In the genomic region with DNA sequence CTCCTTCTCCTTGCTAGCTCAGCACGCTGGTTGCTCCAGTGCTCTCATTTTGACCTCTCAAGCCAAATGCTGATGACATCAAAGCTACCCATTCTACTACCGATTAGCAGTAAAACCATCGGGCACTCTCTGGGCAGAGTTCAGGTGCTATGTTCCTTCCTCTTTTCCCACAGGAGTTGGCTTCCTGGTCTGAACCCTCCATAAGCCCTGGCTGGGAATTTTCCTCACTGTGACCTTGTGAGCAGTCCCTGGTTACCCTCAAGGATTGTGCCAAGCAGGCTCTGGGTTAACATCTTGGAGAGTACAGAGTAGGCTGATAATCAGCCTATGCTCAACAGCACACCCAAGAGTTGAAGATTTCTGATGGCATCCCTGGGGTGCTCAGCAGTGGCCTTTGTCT, we compare ENCODE assay signal across 23 cellular contexts.
DNase-seq lines count a peak whose midpoint lies in the region; ATAC-seq, FAIRE-seq and TF ChIP-seq lines count a peak whose summit lies in the region.
"Had no signal": no experiment of that assay in that cellular context is flagged by ENCODE, and none has a peak within 500 bp of the region (broad histone marks: within the 10 kb centered on the region; RNA-seq: fewer than 3 reads in every experiment).

No MANE protein-coding gene starts in this region.

- no peaks in the 10 kb centered on the region for H3K4me1 ChIP-seq in Karpas-422 (ENCODE audit: low read length)
- peaks cover 9% of the 10 kb centered on the region for H3K4me1 ChIP-seq in body of pancreas
- no peaks in the 10 kb centered on the region for H3K4me1 ChIP-seq in pancreas
- H3K4me1 ChIP-seq: A549; BLaER1 treated with 17β-estradiol and CSF1 and Interleukin-3, amounts not matched to agents 10 nM and 100 nM; Caco-2 had no signal

- no peaks in the 10 kb centered on the region for H3K4me1 Mint-ChIP-seq in activated CD4-positive, alpha-beta T cell treated with anti-CD3 and anti-CD28 coated beads for 36 hours
- H3K4me1 Mint-ChIP-seq: B cell had no signal

- TF ChIP-seq POLR2A in body of pancreas (IDR thresholded peaks at IDR 0.05) (no peak), GM18505 (IDR thresholded peaks at IDR 0.05; ENCODE audit: borderline replicate concordance, extremely low read depth, insufficient read depth, insufficient read length) (no peak)

- POLR2A ChIA-PET in activated CD4-positive, alpha-beta T cell treated with anti-CD3 and anti-CD28 coated beads for 36 hours (lab: Charles Lee), result no interaction called here

- H3K9ac ChIP-seq in Karpas-422 (ENCODE audit: low read length), result no peak overlapping the region
- H3K9ac ChIP-seq: BLaER1 treated with 17β-estradiol and CSF1 and Interleukin-3, amounts not matched to agents 10 nM and 100 nM had no signal

- H3K4me3 Mint-ChIP-seq in activated CD4-positive, alpha-beta T cell treated with anti-CD3 and anti-CD28 coated beads for 36 hours, result no peak overlapping the region
- H3K4me3 Mint-ChIP-seq: B cell; CD4-positive, alpha-beta T cell; CD8-positive, alpha-beta T cell had no signal

- H3K9me2 ChIP-seq in Karpas-422 (replicated peaks; ENCODE audit: insufficient read depth, low read length), result no peaks in the 10 kb centered on the region

- H3K4me2 ChIP-seq in Karpas-422 (ENCODE audit: low read depth, low read length, poor library complexity, severe bottlenecking), result no peak overlapping the region
- H3K4me2 ChIP-seq: A549; BLaER1 treated with 17β-estradiol and CSF1 and Interleukin-3, amounts not matched to agents 10 nM and 100 nM had no signal

- no peaks in the 10 kb centered on the region for H4K20me1 ChIP-seq in Karpas-422 (ENCODE audit: insufficient read depth, low read depth, low read length)
- H4K20me1 ChIP-seq: BLaER1 treated with 17β-estradiol and CSF1 and Interleukin-3, amounts not matched to agents 10 nM and 100 nM had no signal

- H3K9me3 ChIP-seq in Karpas-422 (ENCODE audit: low read length), result no peaks in the 10 kb centered on the region
- no peaks in the 10 kb centered on the region for H3K9me3 ChIP-seq in body of pancreas
- no peaks in the 10 kb centered on the region for H3K9me3 ChIP-seq in pancreas
- H3K9me3 ChIP-seq: A549; BLaER1 treated with 17β-estradiol and CSF1 and Interleukin-3, amounts not matched to agents 10 nM and 100 nM; Caco-2 had no signal

- peak; percentile 35 for DNase-seq in Karpas-422
- peak; percentile 15 to 51 (median 40) for DNase-seq in body of pancreas
- no peak for DNase-seq in left colon
- DNase-seq in pancreas, result peak in 3 of 6 donors; percentile 28 to 38 (median 37)
- DNase-seq in activated CD4-positive, alpha-beta T cell treated with anti-CD3 and anti-CD28 coated beads for 36 hours, result no peak
- DNase-seq in HTR-8/SVneo (ENCODE audit: insufficient read length, low spot score), result no peak
- DNase-seq: AML-193; Caco-2; Calu3; CD4-positive, alpha-beta T cell; CD8-positive, alpha-beta T cell; DMS79 treated with DMSO at 0.1 percent for 48 hours; GF-D8 had no signal

- H2AFZ ChIP-seq in Karpas-422 (ENCODE audit: low read length), result no peak overlapping the region

- H3K27ac Mint-ChIP-seq in activated CD4-positive, alpha-beta T cell treated with anti-CD3 and anti-CD28 coated beads for 36 hours, result no peak overlapping the region
- H3K27ac Mint-ChIP-seq: B cell; CD4-positive, alpha-beta T cell; CD8-positive, alpha-beta T cell had no signal

- H3K9me3 Mint-ChIP-seq in activated CD4-positive, alpha-beta T cell treated with anti-CD3 and anti-CD28 coated beads for 36 hours (ENCODE audit: low read depth), result no peaks in the 10 kb centered on the region
- H3K9me3 Mint-ChIP-seq: CD8-positive, alpha-beta T cell had no signal

- no peaks in the 10 kb centered on the region for H3K36me3 Mint-ChIP-seq in activated CD4-positive, alpha-beta T cell treated with anti-CD3 and anti-CD28 coated beads for 36 hours (ENCODE audit: low read depth)
- H3K36me3 Mint-ChIP-seq: CD8-positive, alpha-beta T cell had no signal

- TF ChIP-seq CTCF in body of pancreas (IDR thresholded peaks at IDR 0.05), result no peak
- no peak for TF ChIP-seq CTCF in pancreas (IDR thresholded peaks at IDR 0.05)

- intact Hi-C loops in body of pancreas (cut with DNase I), result no loop called here
- intact Hi-C loops in left colon (cut with DNase I, micrococcal nuclease), result no loop called here
- intact Hi-C loops in pancreas (cut with DNase I), result no loop called here
- intact Hi-C loops in activated CD4-positive, alpha-beta T cell treated with anti-CD3 and anti-CD28 coated beads for 36 hours (cut with DNase I, micrococcal nuclease), result no loop called here

- FAIRE-seq in pancreas (lab: Jason Lieb, UNC) (no peak), HTR-8/SVneo (lab: Jason Lieb, UNC) (no peak)
- FAIRE-seq: A549, D721Med, G401.6, GM12891, GM18507 had no signal

- peak; percentile 35 for ATAC-seq in body of pancreas
- peak; percentile 40 for ATAC-seq in left colon
- peak; percentile 50 to 86 (median 76) for ATAC-seq in pancreas
- ATAC-seq in GM18505 (IDR thresholded peaks at IDR 0.05; ENCODE audit: unreplicated experiment), result no peak
- ATAC-seq in activated CD4-positive, alpha-beta T cell treated with anti-CD3 and anti-CD28 coated beads for 36 hours, result no peak
- ATAC-seq: A549; CD8-positive, alpha-beta T cell had no signal

- H3K79me2 ChIP-seq in Karpas-422 (ENCODE audit: low read length), result no peaks in the 10 kb centered on the region

- H3K27me3 ChIP-seq in Karpas-422 (ENCODE audit: low read length), result no peaks in the 10 kb centered on the region
- no peaks in the 10 kb centered on the region for H3K27me3 ChIP-seq in body of pancreas
- no peaks in the 10 kb centered on the region for H3K27me3 ChIP-seq in pancreas
- H3K27me3 ChIP-seq: BLaER1 treated with 17β-estradiol and CSF1 and Interleukin-3, amounts not matched to agents 10 nM and 100 nM had no signal

- CTCF ChIA-PET in activated CD4-positive, alpha-beta T cell treated with anti-CD3 and anti-CD28 coated beads for 36 hours (lab: Charles Lee), result no interaction called here

- H3K4me3 ChIP-seq in Karpas-422 (ENCODE audit: low read length) (no peak overlapping the region), body of pancreas (no peak overlapping the region), pancreas (no peak overlapping the region)
- H3K4me3 ChIP-seq: A549; BLaER1 treated with 17β-estradiol and CSF1 and Interleukin-3, amounts not matched to agents 10 nM and 100 nM had no signal

- H3K36me3 ChIP-seq in Karpas-422 (ENCODE audit: insufficient read depth, low read length) (no peaks in the 10 kb centered on the region), body of pancreas (replicated peaks in 1 of 2; ENCODE audit: insufficient read depth in 1 of 2, low read depth in 2 of 2) (no peaks in the 10 kb centered on the region), pancreas (no peaks in the 10 kb centered on the region)
- H3K36me3 ChIP-seq: BLaER1 treated with 17β-estradiol and CSF1 and Interleukin-3, amounts not matched to agents 10 nM and 100 nM had no signal

- H3K27me3 Mint-ChIP-seq in activated CD4-positive, alpha-beta T cell treated with anti-CD3 and anti-CD28 coated beads for 36 hours, result peaks cover 3% of the 10 kb centered on the region
- H3K27me3 Mint-ChIP-seq: B cell; CD4-positive, alpha-beta T cell had no signal

- no peak overlapping the region for H3K27ac ChIP-seq in Karpas-422 (ENCODE audit: low read length)
- no peak overlapping the region for H3K27ac ChIP-seq in body of pancreas
- H3K27ac ChIP-seq in pancreas, result no peak overlapping the region
- H3K27ac ChIP-seq: 22Rv1; A549; BLaER1 treated with 17β-estradiol and CSF1 and Interleukin-3, amounts not matched to agents 10 nM and 100 nM; C4-2B had no signal

- 49 to 55% methylated on average over 3 of the region's 3 CpGs for WGBS in body of pancreas, 2 donors
- 41 to 44% methylated on average over 3 of the region's 3 CpGs for WGBS in pancreas, 2 donors

Comparison
In these comparisons a context has a peak if more than half of its experiments do, and no peak if none do; other contexts are left out.
1. DNase-seq: peak in Karpas-422 (single experiment) and body of pancreas (4 of 4); none in left colon (0 of 2), activated CD4-positive, alpha-beta T cell treated with anti-CD3 and anti-CD28 coated beads for 36 hours (single experiment) and HTR-8/SVneo (single experiment).
2. ATAC-seq: peak in body of pancreas (single experiment), left colon (single experiment) and pancreas (4 of 4); none in GM18505 (single experiment) and activated CD4-positive, alpha-beta T cell treated with anti-CD3 and anti-CD28 coated beads for 36 hours (single experiment).